ENCODE assay signal across 1 cellular context in the genomic region with DNA sequence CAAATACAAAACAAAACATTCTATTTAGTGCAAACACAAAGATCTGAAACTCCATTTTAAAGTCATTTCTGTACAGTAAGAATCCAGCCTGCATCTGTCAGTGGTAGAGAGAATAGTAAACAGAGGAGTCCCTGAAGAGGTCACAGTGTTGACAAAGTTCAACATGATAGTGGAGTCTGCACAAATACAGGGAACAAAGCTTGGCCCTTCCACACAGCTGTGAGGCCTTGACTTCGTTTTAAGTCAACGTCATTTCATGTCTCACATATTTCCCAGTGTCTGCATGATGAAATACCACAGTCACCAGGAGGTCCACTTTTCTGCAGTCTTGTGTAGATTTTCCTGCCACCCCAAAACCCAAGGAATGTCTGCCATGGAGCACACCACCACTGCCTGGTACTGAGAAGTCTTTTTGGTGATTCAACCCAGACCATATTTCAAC.
TF ChIP-seq lines count a peak whose summit lies in the region.

No MANE protein-coding gene starts in this region.

TF ChIP-seq in HepG2, 621 proteins besides CTCF, POLR2A, EP300 and RAD21 (continued from another document and continues in another):
- TF ChIP-seq ZBTB33 (CRISPR knock-in tag; IDR thresholded peaks at IDR 0.05) (peak; percentile 39; the same call in 1 of the 2 replicates), ZBTB49 (CRISPR knock-in tag; IDR thresholded peaks at IDR 0.05; ENCODE audit: borderline replicate concordance) (no peak), ZNF577 (CRISPR knock-in tag; IDR thresholded peaks at IDR 0.05; ENCODE audit: borderline replicate concordance, low read depth) (no peak), ZNF567 (CRISPR knock-in tag; IDR thresholded peaks at IDR 0.05; ENCODE audit: borderline replicate concordance) (no peak), SRY (CRISPR knock-in tag; IDR thresholded peaks at IDR 0.05) (no peak), ELF1 (CRISPR knock-in tag; IDR thresholded peaks at IDR 0.05) (peak; percentile 29; the same call in 1 of the 2 replicates), AHDC1 (CRISPR knock-in tag; IDR thresholded peaks at IDR 0.05; ENCODE audit: borderline replicate concordance) (peak; percentile 93), ETV5 (CRISPR knock-in tag; IDR thresholded peaks at IDR 0.05; ENCODE audit: borderline replicate concordance) (peak; percentile 47; the same call in 1 of the 2 replicates), KLF12 (CRISPR knock-in tag; IDR thresholded peaks at IDR 0.05; ENCODE audit: borderline replicate concordance) (no peak), ZNF234 (CRISPR knock-in tag; conservative IDR thresholded peaks at IDR 0.05) (no peak), ZFP37 (CRISPR knock-in tag; IDR thresholded peaks at IDR 0.05; ENCODE audit: borderline replicate concordance) (0 out of 2 replicates have a peak, but pooled peaks have one; percentile 42), EHMT2 (IDR thresholded peaks at IDR 0.05; ENCODE audit: borderline replicate concordance, low read depth, low read length) (no peak; the same call in 1 of the 2 replicates), PTBP1 (IDR thresholded peaks at IDR 0.05; ENCODE audit: low read depth, low read length, poor library complexity, severe bottlenecking) (no peak), AGO1 (IDR thresholded peaks at IDR 0.05; ENCODE audit: low read depth, low read length, poor library complexity, severe bottlenecking) (no peak), FOXP4 (CRISPR knock-in tag; IDR thresholded peaks at IDR 0.05) (peak; percentile 97)
- TF ChIP-seq, protein P1, sequence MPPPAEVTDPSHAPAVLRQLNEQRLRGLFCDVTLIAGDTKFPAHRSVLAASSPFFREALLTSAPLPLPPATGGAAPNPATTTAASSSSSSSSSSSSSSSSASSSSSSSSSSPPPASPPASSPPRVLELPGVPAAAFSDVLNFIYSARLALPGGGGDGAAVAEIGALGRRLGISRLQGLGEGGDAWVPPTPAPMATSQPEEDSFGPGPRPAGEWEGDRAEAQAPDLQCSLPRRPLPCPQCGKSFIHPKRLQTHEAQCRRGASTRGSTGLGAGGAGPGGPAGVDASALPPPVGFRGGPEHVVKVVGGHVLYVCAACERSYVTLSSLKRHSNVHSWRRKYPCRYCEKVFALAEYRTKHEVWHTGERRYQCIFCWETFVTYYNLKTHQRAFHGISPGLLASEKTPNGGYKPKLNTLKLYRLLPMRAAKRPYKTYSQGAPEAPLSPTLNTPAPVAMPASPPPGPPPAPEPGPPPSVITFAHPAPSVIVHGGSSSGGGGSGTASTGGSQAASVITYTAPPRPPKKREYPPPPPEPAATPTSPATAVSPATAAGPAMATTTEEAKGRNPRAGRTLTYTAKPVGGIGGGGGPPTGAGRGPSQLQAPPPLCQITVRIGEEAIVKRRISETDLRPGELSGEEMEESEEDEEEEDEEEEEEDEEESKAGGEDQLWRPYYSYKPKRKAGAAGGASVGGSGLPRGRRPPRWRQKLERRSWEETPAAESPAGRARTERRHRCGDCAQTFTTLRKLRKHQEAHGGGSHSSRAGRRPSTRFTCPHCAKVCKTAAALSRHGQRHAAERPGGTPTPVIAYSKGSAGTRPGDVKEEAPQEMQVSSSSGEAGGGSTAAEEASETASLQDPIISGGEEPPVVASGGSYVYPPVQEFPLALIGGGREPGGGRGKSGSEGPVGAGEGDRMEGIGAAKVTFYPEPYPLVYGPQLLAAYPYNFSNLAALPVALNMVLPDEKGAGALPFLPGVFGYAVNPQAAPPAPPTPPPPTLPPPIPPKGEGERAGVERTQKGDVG (CRISPR knock-in tag; IDR thresholded peaks at IDR 0.05; ENCODE audit: borderline replicate concordance): no peak
- TF ChIP-seq, protein P2, sequence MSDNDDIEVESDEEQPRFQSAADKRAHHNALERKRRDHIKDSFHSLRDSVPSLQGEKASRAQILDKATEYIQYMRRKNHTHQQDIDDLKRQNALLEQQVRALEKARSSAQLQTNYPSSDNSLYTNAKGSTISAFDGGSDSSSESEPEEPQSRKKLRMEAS (IDR thresholded peaks at IDR 0.05): peak; percentile 37; the same call in 1 of the 2 replicates
- TF ChIP-seq, protein P3, sequence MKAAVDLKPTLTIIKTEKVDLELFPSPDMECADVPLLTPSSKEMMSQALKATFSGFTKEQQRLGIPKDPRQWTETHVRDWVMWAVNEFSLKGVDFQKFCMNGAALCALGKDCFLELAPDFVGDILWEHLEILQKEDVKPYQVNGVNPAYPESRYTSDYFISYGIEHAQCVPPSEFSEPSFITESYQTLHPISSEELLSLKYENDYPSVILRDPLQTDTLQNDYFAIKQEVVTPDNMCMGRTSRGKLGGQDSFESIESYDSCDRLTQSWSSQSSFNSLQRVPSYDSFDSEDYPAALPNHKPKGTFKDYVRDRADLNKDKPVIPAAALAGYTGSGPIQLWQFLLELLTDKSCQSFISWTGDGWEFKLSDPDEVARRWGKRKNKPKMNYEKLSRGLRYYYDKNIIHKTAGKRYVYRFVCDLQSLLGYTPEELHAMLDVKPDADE (CRISPR knock-in tag; IDR thresholded peaks at IDR 0.05): no peak
- TF ChIP-seq, protein P4, sequence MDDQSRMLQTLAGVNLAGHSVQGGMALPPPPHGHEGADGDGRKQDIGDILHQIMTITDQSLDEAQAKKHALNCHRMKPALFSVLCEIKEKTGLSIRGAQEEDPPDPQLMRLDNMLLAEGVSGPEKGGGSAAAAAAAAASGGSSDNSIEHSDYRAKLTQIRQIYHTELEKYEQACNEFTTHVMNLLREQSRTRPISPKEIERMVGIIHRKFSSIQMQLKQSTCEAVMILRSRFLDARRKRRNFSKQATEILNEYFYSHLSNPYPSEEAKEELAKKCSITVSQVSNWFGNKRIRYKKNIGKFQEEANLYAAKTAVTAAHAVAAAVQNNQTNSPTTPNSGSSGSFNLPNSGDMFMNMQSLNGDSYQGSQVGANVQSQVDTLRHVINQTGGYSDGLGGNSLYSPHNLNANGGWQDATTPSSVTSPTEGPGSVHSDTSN (CRISPR knock-in tag; IDR thresholded peaks at IDR 0.05; ENCODE audit: borderline replicate concordance): no peak
